9 cellular contexts compared by ENCODE assay signal in genomic region chr16:31093132-31093703, GRCh38. TPM values are rescaled to one million over a fixed set of nuclear protein-coding genes. Genes with fewer than 3 reads are reported as not detected.
DNase-seq lines count a peak whose midpoint lies in the region; ATAC-seq and TF ChIP-seq lines count a peak whose summit lies in the region.
"Had no signal": no experiment of that assay in that cellular context is flagged by ENCODE, and none has a peak within 500 bp of the region (broad histone marks: within the 10 kb centered on the region; RNA-seq: fewer than 3 reads in every experiment).

No MANE protein-coding gene starts in this region.

- H3K4me3 ChIP-seq in AG10803 (ENCODE audit: low read length) = peak overlapping the region; percentile 93
- peak overlapping the region; percentile 93 for H3K4me3 ChIP-seq in SK-N-MC
- peak overlapping the region; percentile 87 for H3K4me3 ChIP-seq in epithelial cell of esophagus (ENCODE audit: low read length)
- peak overlapping the region in 1 of 2 donors; percentile 65 for H3K4me3 ChIP-seq in uterus

- no peak for ATAC-seq in left colon

- H3K27ac ChIP-seq in SK-N-MC (no peak overlapping the region), uterus (peak overlapping the region in 1 of 2 donors; percentile 89)

- TF ChIP-seq CTCF in AG10803 (conservative IDR thresholded peaks at IDR 0.05; ENCODE audit: low read length) (no peak), epithelial cell of esophagus (IDR thresholded peaks at IDR 0.05; ENCODE audit: insufficient read depth, low read depth, low read length, missing control alignments) (no peak), GM13977 (IDR thresholded peaks at IDR 0.05; ENCODE audit: extremely low read depth, insufficient read depth, missing control alignments) (no peak), uterus (IDR thresholded peaks at IDR 0.05) (no peak)

- H3K4me1 ChIP-seq in uterus = peaks cover 0 to 3% of the 10 kb centered on the region in 2 donors

- no peaks in the 10 kb centered on the region for H3K27me3 ChIP-seq in uterus
- H3K27me3 ChIP-seq: neutrophil had no signal

- DNase-seq in AG10803 (ENCODE audit: low read depth) (peak; percentile 31), HCEC 1CT (peak; percentile 41), SK-N-MC (ENCODE audit: low read depth, low spot score) (no peak), epithelial cell of esophagus (ENCODE audit: low read depth) (peak; percentile 48), occipital lobe (lab: John Stamatoyannopoulos, UW) (peak; percentile 49), GM13977 (ENCODE audit: low spot score) (no peak), uterus (no peak), left colon (no peak)

- H3K9ac ChIP-seq in SK-N-MC (ENCODE audit: insufficient read length) = peak overlapping the region; percentile 51

- H3K9me3 ChIP-seq in SK-N-MC (ENCODE audit: low read depth, low read length) = no peaks in the 10 kb centered on the region
- no peaks in the 10 kb centered on the region for H3K9me3 ChIP-seq in uterus
- H3K9me3 ChIP-seq: neutrophil had no signal

- intact Hi-C loops in uterus (cut with DNase I; ENCODE audit: low total_unique reads) = no loop called here
- intact Hi-C loops in left colon (cut with DNase I, micrococcal nuclease) = no loop called here

- no peak for TF ChIP-seq POLR2A in uterus (IDR thresholded peaks at IDR 0.05)

- in situ Hi-C loops in GM13977 (cut with MboI; ENCODE audit: low pct_unique_long_range_greater_than_20kb, low sequenced_read_pairs, unreplicated experiment) = no loop called here

- H3K36me3 ChIP-seq in SK-N-MC (ENCODE audit: insufficient read depth, low read length) = peaks cover 12% of the 10 kb centered on the region; the same call in 1 of the 2 replicates
- H3K36me3 ChIP-seq in uterus = no peaks in the 10 kb centered on the region

RNA-seq across cellular contexts. Expression of gene VKORC1, which starts 1.4 kb away (rescaled TPM):
- total RNA-seq in occipital lobe = 30.7 TPM
- 10 to 100 TPM; 68.7 to 81.8 (median 73.5) TPM for total RNA-seq in uterus
- 10 to 100 TPM; 28.7 to 40.5 TPM for total RNA-seq in left colon

RNA-seq across cellular contexts. Expression of gene PRSS53, which starts 4.5 kb away (rescaled TPM):
- 2.2 TPM for total RNA-seq in occipital lobe
- 1 to 10 TPM in 2 of 4 donors, under 1 TPM in 1, not detected in 1; under 0.01 to 5.5 (median 2.4) TPM for total RNA-seq in uterus
- 1 to 10 TPM in 1 of 2 donors, under 1 TPM in 1; 0.61 to 1.1 TPM for total RNA-seq in left colon

RNA-seq across cellular contexts. Expression of gene BCKDK, which starts 15.0 kb away (rescaled TPM):
- total RNA-seq in occipital lobe (12.6 TPM), uterus (10 to 100 TPM; 15.3 to 32.1 (median 21.9) TPM), left colon (10 to 100 TPM; 34.6 to 36.3 TPM)

RNA-seq across cellular contexts. Expression of gene ZNF646, which starts 19.0 kb away (rescaled TPM):
- total RNA-seq in occipital lobe (16.5 TPM), uterus (10 to 100 TPM in 3 of 4 donors, 1 to 10 TPM in 1; 3.3 to 17.3 (median 15.1) TPM), left colon (10 to 100 TPM; 15.3 to 17.3 TPM)

RNA-seq across cellular contexts. Expression of gene ZNF668, which starts 19.2 kb away (rescaled TPM):
- total RNA-seq in occipital lobe (5.3 TPM), uterus (10 to 100 TPM in 1 of 4 donors, 1 to 10 TPM in 3; 4.4 to 20.6 (median 6.4) TPM), left colon (10 to 100 TPM in 1 of 2 donors, 1 to 10 TPM in 1; 6.9 to 10.9 TPM)

Comparison
In these comparisons a context has a peak if more than half of its experiments do, and no peak if none do; other contexts are left out.
1. DNase-seq: peak in AG10803 (single experiment), HCEC 1CT (single experiment), epithelial cell of esophagus (single experiment) and occipital lobe (single experiment); none in SK-N-MC (single experiment), GM13977 (single experiment), uterus (0 of 2) and left colon (0 of 2).